17 cellular contexts compared by ENCODE assay signal in genomic region chr4:141006236-141006802, GRCh38.
A peak's percentile ranks its signal among the peaks of the same experiment; 100 is the strongest.
DNase-seq lines count a peak whose midpoint lies in the region; ATAC-seq, FAIRE-seq and TF ChIP-seq lines count a peak whose summit lies in the region.
"Had no signal": no experiment of that assay in that cellular context is flagged by ENCODE, and none has a peak within 500 bp of the region (broad histone marks: within the 10 kb centered on the region; RNA-seq: fewer than 3 reads in every experiment).

No MANE protein-coding gene starts in this region.

- H3K27ac ChIP-seq in left lung (no peak overlapping the region), pancreas (no peak overlapping the region)

- H3K9me3 ChIP-seq in left lung (no peaks in the 10 kb centered on the region), pancreas (no peaks in the 10 kb centered on the region)

- ATAC-seq in left lung (peak; percentile 55), pancreas (peak; percentile 48 to 89 (median 72))
- ATAC-seq: Right ventricle myocardium inferior had no signal

- H3K27me3 ChIP-seq in left lung: no peaks in the 10 kb centered on the region
- H3K27me3 ChIP-seq in pancreas: no peaks in the 10 kb centered on the region

- H3K4me1 ChIP-seq in left lung (peaks cover 0 to 4% of the 10 kb centered on the region in 2 donors), pancreas (peaks cover 9 to 11% (median 10%) of the 10 kb centered on the region in 3 donors)

- H3K36me3 ChIP-seq in left lung: no peaks in the 10 kb centered on the region
- no peaks in the 10 kb centered on the region for H3K36me3 ChIP-seq in pancreas

- intact Hi-C loops in left lung (cut with DNase I): no loop called here
- intact Hi-C loops in pancreas (cut with DNase I): no loop called here

- TF ChIP-seq CTCF in left lung (IDR thresholded peaks at IDR 0.05): no peak
- TF ChIP-seq CTCF in pancreas (IDR thresholded peaks at IDR 0.05): no peak

- FAIRE-seq in pancreas (lab: Jason Lieb, UNC): no peak
- FAIRE-seq in urothelium cell line (lab: Jason Lieb, UNC): no peak
- FAIRE-seq: H54 had no signal

- DNase-seq in MV-4-11 (lab: John Stamatoyannopoulos, UW) (peak; percentile 32), OCI-M1 (lab: John Stamatoyannopoulos, UW) (peak; percentile 56), left lung (no peak), pancreas (no peak), NCI-H128 (lab: John Stamatoyannopoulos, UW; ENCODE audit: unreplicated experiment) (no peak), NCI-H446 treated with DMSO at 0.1 percent for 48 hours (lab: John Stamatoyannopoulos, UW) (no peak), urothelium cell line (ENCODE audit: low spot score) (no peak)
- DNase-seq: CD4-positive, CD25-positive, alpha-beta regulatory T cell; DMS79; MM.1S; NCI-H1092; NCI-H1436 treated with DMSO at 0.1 percent for 48 hours; NCI-H1930; NCI-H226; NCI-H774 had no signal

- 46 to 50% methylated on average over 4 of the region's 4 CpGs for WGBS in pancreas, 2 donors

- H3K4me3 ChIP-seq in left lung (no peak overlapping the region), pancreas (no peak overlapping the region)

Comparison
In these comparisons a context has a peak if more than half of its experiments do, and no peak if none do; other contexts are left out.
1. DNase-seq: peak in MV-4-11 (single experiment) and OCI-M1 (single experiment); none in left lung (0 of 2), pancreas (0 of 6), NCI-H128 (single experiment), NCI-H446 treated with DMSO at 0.1 percent for 48 hours (single experiment) and urothelium cell line (single experiment).